In the genomic region with DNA sequence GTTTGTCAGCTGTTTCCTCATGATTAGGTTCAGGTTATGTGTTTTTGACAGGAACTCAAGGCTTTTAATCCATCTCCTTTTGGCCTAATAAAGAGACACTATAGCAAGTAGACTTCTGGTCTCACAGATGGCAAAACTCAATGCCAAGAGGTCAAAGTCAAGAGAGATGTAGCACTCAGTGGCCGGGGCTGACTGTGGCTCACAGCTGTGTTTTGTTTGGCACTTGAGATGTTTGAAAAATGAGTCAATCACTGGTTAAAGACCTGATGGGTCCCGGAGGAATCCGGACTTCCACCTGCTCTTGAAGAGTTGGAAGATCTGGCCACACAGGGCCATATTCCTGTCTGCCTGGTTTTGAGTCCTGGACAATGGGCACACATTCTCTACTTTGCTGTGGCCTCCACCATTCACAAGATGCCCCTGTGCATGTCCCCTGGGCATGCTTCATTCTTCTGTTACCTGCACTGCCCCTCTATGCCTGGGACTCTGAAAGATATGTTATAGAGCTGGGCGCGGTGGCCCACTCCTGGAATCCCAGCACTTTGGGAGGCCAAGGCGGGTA, we compare ENCODE assay signal across 17 cellular contexts.
DNase-seq lines count a peak whose midpoint lies in the region; ATAC-seq, FAIRE-seq and TF ChIP-seq lines count a peak whose summit lies in the region.
"Had no signal": no experiment of that assay in that cellular context is flagged by ENCODE, and none has a peak within 500 bp of the region (broad histone marks: within the 10 kb centered on the region; RNA-seq: fewer than 3 reads in every experiment).

No MANE protein-coding gene starts in this region.

- H3K4me2 ChIP-seq in IMR-90 (ENCODE audit: low read depth, low read length) (no peak overlapping the region), HepG2 (ENCODE audit: low read depth, low read length) (no peak overlapping the region)

- POLR2A ChIA-PET in IMR-90 (lab: Charles Lee; ENCODE audit: unreplicated experiment) (no interaction called here), HepG2 (lab: Yijun Ruan, JAX) (interaction anchor here (0.8 to 1.2 kb wide), 3 partner anchors 17 to 271 kb away, joined by 3 to 4 read pairs (median 3); a partner anchor contains a TSS)

- WGBS in IMR-90 (ENCODE audit: extremely low coverage in 2 of 2, insufficient read length in 1 of 2), 2 experiments: no CpG with 5 or more reads among the region's 6 CpGs
- WGBS in HepG2 (ENCODE audit: low lambda C conversion rate): 53% methylated on average over 6 of the region's 6 CpGs
- 44% methylated on average over 2 of the region's 6 CpGs; no CpG with 5 or more reads in 1 of the 2 donors for WGBS in gastroesophageal sphincter (ENCODE audit: low coverage in 1 of 2), 2 donors

- TF ChIP-seq EP300 in HepG2 (IDR thresholded peaks at IDR 0.05; ENCODE audit: low read depth in 2 of 2, low read length in 2 of 2): no peak
- TF ChIP-seq EP300 in HepG2 (CRISPR knock-in tag; IDR thresholded peaks at IDR 0.05; ENCODE audit: borderline replicate concordance): no peak
- no peak for TF ChIP-seq EP300 in gastroesophageal sphincter (IDR thresholded peaks at IDR 0.05)

- BruUV-seq in IMR-90 (replicated peaks; lab: Mats Ljungman, UMichigan) (no TSS peak), HepG2 (replicated peaks; lab: Mats Ljungman, UMichigan) (no TSS peak)

- H3K79me2 ChIP-seq in HepG2 (ENCODE audit: insufficient read depth, low read length): no peaks in the 10 kb centered on the region

- H3K4ac ChIP-seq in IMR-90 (ENCODE audit: low read depth, low read length): no peak overlapping the region

- no peak overlapping the region for H2AK5ac ChIP-seq in IMR-90 (ENCODE audit: low read depth, low read length)

- H3K4me3 ChIP-seq in IMR-90 (ENCODE audit: insufficient read depth, low read depth, low read length): no peak overlapping the region
- no peak overlapping the region for H3K4me3 ChIP-seq in astrocyte of the spinal cord (ENCODE audit: low read depth, low read length)
- H3K4me3 ChIP-seq in HepG2 (replicated peaks in 1 of 3; ENCODE audit: insufficient read depth in 1 of 3, low read depth in 2 of 3, low read length in 3 of 3): no peak overlapping the region
- H3K4me3 ChIP-seq in gastroesophageal sphincter: no peak overlapping the region
- no peak overlapping the region for H3K4me3 ChIP-seq in effector memory CD4-positive, alpha-beta T cell (ENCODE audit: insufficient read depth, low read depth, low read length, poor library complexity, severe bottlenecking)

- dilution Hi-C loops in IMR-90 (cut with HindIII; ENCODE audit: low sequenced_read_pairs, unreplicated experiment): no loop called here

- H3K27me3 ChIP-seq in IMR-90 (ENCODE audit: control insufficient read depth, insufficient read depth, low read length): no peaks in the 10 kb centered on the region
- no peaks in the 10 kb centered on the region for H3K27me3 ChIP-seq in HepG2 (ENCODE audit: control insufficient read depth in 1 of 2, insufficient read depth in 2 of 2, low read length in 2 of 2)
- no peaks in the 10 kb centered on the region for H3K27me3 ChIP-seq in gastroesophageal sphincter
- H3K27me3 ChIP-seq in effector memory CD4-positive, alpha-beta T cell (replicated peaks; ENCODE audit: control insufficient read depth, insufficient read depth, low read length, poor library complexity, severe bottlenecking): no peaks in the 10 kb centered on the region

- TF ChIP-seq CTCF in IMR-90 (conservative IDR thresholded peaks at IDR 0.05; ENCODE audit: low read depth, low read length) (no peak), astrocyte of the spinal cord (IDR thresholded peaks at IDR 0.05; ENCODE audit: low read depth, low read length) (no peak), HepG2 (CRISPR knock-in tag; IDR thresholded peaks at IDR 0.05) (no peak), gastroesophageal sphincter (IDR thresholded peaks at IDR 0.05) (no peak)

- CTCF ChIA-PET in IMR-90 (lab: Yijun Ruan, JAX) (no interaction called here), HepG2 (lab: Yijun Ruan, JAX; ENCODE audit: low intra/inter-chr PET ratio, low total read pairs) (interaction anchor here (1.4 kb wide), 1 partner anchor 92 kb away, joined by 3 read pairs; no protein-coding TSS in a partner anchor)

- H3K79me1 ChIP-seq in IMR-90 (ENCODE audit: low read depth in 1 of 2, low read length in 2 of 2): no peaks in the 10 kb centered on the region; a peak in 1 of 4 replicates

- H3K9me3 ChIP-seq in IMR-90 (ENCODE audit: control insufficient read depth, insufficient read depth, low read length) (no peaks in the 10 kb centered on the region), HepG2 (ENCODE audit: low read length) (no peaks in the 10 kb centered on the region), gastroesophageal sphincter (no peaks in the 10 kb centered on the region)
- no peaks in the 10 kb centered on the region for H3K9me3 ChIP-seq in effector memory CD4-positive, alpha-beta T cell (ENCODE audit: control insufficient read depth, low read length)

- intact Hi-C loops in IMR-90 (cut with micrococcal nuclease) (no loop called here), HepG2 (cut with micrococcal nuclease; ENCODE audit: unreplicated experiment) (no loop called here)

- H4K8ac ChIP-seq in IMR-90 (ENCODE audit: low read depth in 2 of 2, low read length in 2 of 2): no peak overlapping the region

- H2BK20ac ChIP-seq in IMR-90 (ENCODE audit: low read depth, low read length): no peak overlapping the region

- no peak overlapping the region for H2BK15ac ChIP-seq in IMR-90 (ENCODE audit: low read depth, low read length)

- H3K36me3 ChIP-seq in IMR-90 (ENCODE audit: control insufficient read depth, insufficient read depth, low read length) (no peaks in the 10 kb centered on the region), HepG2 (replicated peaks in 1 of 2; ENCODE audit: control insufficient read depth in 1 of 2, insufficient read depth in 2 of 2, low read length in 2 of 2) (no peaks in the 10 kb centered on the region), gastroesophageal sphincter (no peaks in the 10 kb centered on the region)
- H3K36me3 ChIP-seq in effector memory CD4-positive, alpha-beta T cell (ENCODE audit: control insufficient read depth, insufficient read depth, low read length): no peaks in the 10 kb centered on the region

- in situ Hi-C loops in ACHN (cut with HindIII; ENCODE audit: low pct_ligation_motif_present, low pct_unique_long_range_greater_than_20kb, low sequenced_read_pairs) (no loop called here), IMR-90 (cut with MboI; ENCODE audit: low sequenced_read_pairs) (no loop called here), astrocyte of the spinal cord (cut with HindIII; ENCODE audit: low sequenced_read_pairs) (no loop called here), HepG2 (cut with HindIII; ENCODE audit: extremely low pct_ligation_motif_present, low pct_unique_long_range_greater_than_20kb) (no loop called here)

- H3K27ac ChIP-seq in IMR-90 (ENCODE audit: insufficient read depth, low read length): no peak overlapping the region
- H3K27ac ChIP-seq in HepG2 (ENCODE audit: extremely low read length, insufficient read depth, low read length): no peak overlapping the region
- no peak overlapping the region for H3K27ac ChIP-seq in gastroesophageal sphincter
- no peak overlapping the region for H3K27ac ChIP-seq in effector memory CD4-positive, alpha-beta T cell (ENCODE audit: insufficient read depth, low read length, poor library complexity, severe bottlenecking)

- no peak overlapping the region for H3K23ac ChIP-seq in IMR-90 (ENCODE audit: low read depth, low read length)

- no peak overlapping the region for H4K91ac ChIP-seq in IMR-90 (ENCODE audit: insufficient read depth, low read depth, low read length)

- TF ChIP-seq POLR2A in IMR-90 (IDR thresholded peaks at IDR 0.05; ENCODE audit: low read depth, low read length): no peak
- no peak for TF ChIP-seq POLR2A in HepG2 (IDR thresholded peaks at IDR 0.05; ENCODE audit: insufficient read depth in 1 of 2, low read depth in 2 of 2, low read length in 2 of 2)
- no peak for TF ChIP-seq POLR2A in gastroesophageal sphincter (IDR thresholded peaks at IDR 0.05)

- H2BK120ac ChIP-seq in IMR-90 (ENCODE audit: low read depth, low read length): no peak overlapping the region

- H4K20me1 ChIP-seq in IMR-90 (ENCODE audit: insufficient read depth, low read length) (no peaks in the 10 kb centered on the region; the same call in 1 of the 2 replicates), HepG2 (ENCODE audit: insufficient read depth, low read length) (no peaks in the 10 kb centered on the region)

- no peak for ATAC-seq in IMR-90 (ENCODE audit: low read depth)
- ATAC-seq in HepG2: peak; percentile 24; the same call in 2 of the 3 replicates
- no peak for ATAC-seq in gastroesophageal sphincter
- no peak for ATAC-seq in GM21367 (IDR thresholded peaks at IDR 0.05; ENCODE audit: unreplicated experiment)
- ATAC-seq: naive thymus-derived CD8-positive, alpha-beta T cell; T-helper 17 cell had no signal

- H3K18ac ChIP-seq in IMR-90 (ENCODE audit: low read depth, low read length): no peak overlapping the region

- no peak overlapping the region for H3K56ac ChIP-seq in IMR-90 (ENCODE audit: extremely low read depth, insufficient read depth, low read length)

- peaks cover 3% of the 10 kb centered on the region; the same call in 1 of the 2 replicates for H3K9me1 ChIP-seq in IMR-90 (ENCODE audit: insufficient read depth, low read length)

- DNase-seq in ACHN (peak; percentile 93), IMR-90 (peak; percentile 49), astrocyte of the spinal cord (ENCODE audit: low read depth, low spot score) (peak; percentile 55), HepG2 (ENCODE audit: low spot score) (no peak), NCI-H526 treated with DMSO at 0.1 percent for 48 hours (lab: John Stamatoyannopoulos, UW) (no peak)
- no peak for DNase-seq in effector memory CD4-positive, alpha-beta T cell
- DNase-seq: activated CD4-positive, alpha-beta memory T cell treated with anti-CD3 and anti-CD28 coated beads for 36 hours; activated naive CD8-positive, alpha-beta T cell treated with anti-CD3 and anti-CD28 coated beads for 36 hours; COR-L47; effector CD4-positive, alpha-beta T cell; hypothalamus; naive thymus-derived CD8-positive, alpha-beta T cell; SIG-M5; stimulated activated CD4-positive, alpha-beta T cell treated with anti-CD3 and anti-CD28 coated beads, Interleukin-12 subunit alpha, Interleukin-12 subunit beta, amount 100 ng/mL, for 4 hours; T-helper 17 cell had no signal

- H2AFZ ChIP-seq in IMR-90 (replicated peaks; ENCODE audit: low read length, poor library complexity): no peak overlapping the region
- no peak overlapping the region for H2AFZ ChIP-seq in HepG2 (ENCODE audit: low read length)

- TF ChIP-seq RAD21 in IMR-90 (IDR thresholded peaks at IDR 0.05; ENCODE audit: low read length): no peak
- no peak for TF ChIP-seq RAD21 in HepG2 (CRISPR knock-in tag; IDR thresholded peaks at IDR 0.05)

- H2BK5ac ChIP-seq in IMR-90 (ENCODE audit: low read depth, low read length, poor library complexity, severe bottlenecking): no peak overlapping the region

- H3K4me1 ChIP-seq in IMR-90 (ENCODE audit: control insufficient read depth, insufficient read depth, low read length) (peaks cover 1% of the 10 kb centered on the region; the same call in 1 of the 2 replicates), HepG2 (ENCODE audit: insufficient read depth, low read length) (peaks cover 28% of the 10 kb centered on the region), gastroesophageal sphincter (peaks cover 0 to 22% (median 7%) of the 10 kb centered on the region in 3 donors)
- H3K4me1 ChIP-seq in effector memory CD4-positive, alpha-beta T cell (ENCODE audit: control insufficient read depth, insufficient read depth, low read length, poor library complexity, severe bottlenecking): no peaks in the 10 kb centered on the region

- H4K5ac ChIP-seq in IMR-90 (ENCODE audit: low read depth, low read length): no peak overlapping the region

- H2AK9ac ChIP-seq in IMR-90 (replicated peaks; ENCODE audit: low read depth, low read length, poor library complexity): no peak overlapping the region

- H3K9ac ChIP-seq in IMR-90 (ENCODE audit: low read depth, low read length) (no peak overlapping the region), HepG2 (ENCODE audit: insufficient read depth, low read depth, low read length) (no peak overlapping the region)

- FAIRE-seq in HepG2 (lab: Jason Lieb, UNC): peak; percentile 79

- no peak overlapping the region for H3K14ac ChIP-seq in IMR-90 (replicated peaks; ENCODE audit: low read depth, low read length)

Comparison
In these comparisons a context has a peak if more than half of its experiments do, and no peak if none do; other contexts are left out.
1. DNase-seq: peak in ACHN (single experiment), IMR-90 (single experiment) and astrocyte of the spinal cord (single experiment); none in HepG2 (single experiment), NCI-H526 treated with DMSO at 0.1 percent for 48 hours (single experiment) and effector memory CD4-positive, alpha-beta T cell (0 of 3).